ENCODE assay signal across 9 cellular contexts in the genomic region with DNA sequence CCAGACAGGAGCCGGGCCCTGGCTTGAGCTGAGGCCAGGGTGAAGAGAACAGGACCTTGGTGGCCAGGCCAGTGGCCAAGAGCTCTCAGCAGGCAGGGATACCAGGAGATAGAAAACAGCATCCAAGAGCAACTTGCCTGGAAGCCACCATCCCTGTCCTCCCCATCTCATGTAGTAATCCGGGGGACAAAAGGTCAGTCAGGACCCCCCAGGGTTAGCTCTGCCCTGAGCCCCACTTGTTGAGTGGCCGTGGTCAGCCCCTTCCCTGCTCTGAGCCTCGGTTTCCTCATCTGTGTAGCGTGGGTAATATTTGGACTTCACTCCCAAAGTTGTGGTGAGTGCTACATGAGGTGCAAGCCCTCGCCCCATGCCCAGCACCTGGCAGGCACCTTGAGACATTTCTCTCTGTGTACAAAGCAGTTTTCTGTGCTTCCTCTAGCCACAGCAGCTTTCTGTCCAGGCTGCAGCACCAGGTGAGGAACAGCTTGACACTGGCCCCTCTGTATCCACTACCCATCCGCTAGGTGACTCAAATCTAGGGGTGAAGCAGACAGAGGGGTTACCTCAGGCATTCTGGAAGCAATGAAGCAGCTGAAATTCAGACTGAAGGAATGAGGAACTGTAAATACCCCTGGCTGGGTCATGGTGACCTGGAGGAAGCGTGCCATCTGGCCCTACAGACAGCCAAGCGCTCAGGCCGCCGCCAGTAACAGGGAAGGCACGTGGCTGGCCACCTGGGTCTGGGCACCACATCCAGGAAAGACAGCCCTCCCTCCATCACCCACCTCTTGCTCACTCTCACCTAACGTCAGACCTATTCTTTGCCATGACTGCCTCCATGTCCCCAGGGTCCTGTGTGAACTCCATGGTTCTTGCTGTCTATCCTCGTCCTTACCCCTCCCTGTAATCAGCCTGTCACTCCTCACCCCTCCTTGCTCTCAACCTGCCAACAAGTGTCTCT. TPM values are rescaled to one million over a fixed set of nuclear protein-coding genes. Genes with fewer than 3 reads are reported as not detected.
DNase-seq lines count a peak whose midpoint lies in the region; TF ChIP-seq lines count a peak whose summit lies in the region.
"Had no signal": no experiment of that assay in that cellular context is flagged by ENCODE, and none has a peak within 500 bp of the region (broad histone marks: within the 10 kb centered on the region; RNA-seq: fewer than 3 reads in every experiment).

No MANE protein-coding gene starts in this region.

- no peak overlapping the region for H2BK15ac ChIP-seq in mesendoderm (replicated peaks; ENCODE audit: low read depth)

- no peak overlapping the region for H3K4ac ChIP-seq in mesendoderm (ENCODE audit: low read depth, low read length)

- H3K27ac Mint-ChIP-seq in neural crest cell (ENCODE audit: unreplicated experiment): peak overlapping the region; percentile 92
- no peak overlapping the region for H3K27ac Mint-ChIP-seq in chondrocyte (ENCODE audit: unreplicated experiment)

- no peak overlapping the region for H2BK5ac ChIP-seq in mesendoderm (ENCODE audit: low read length)

- TF ChIP-seq CTCF in C4-2B (conservative IDR thresholded peaks at IDR 0.05) (no peak), neural crest cell (conservative IDR thresholded peaks at IDR 0.05) (no peak), chondrocyte (IDR thresholded peaks at IDR 0.05) (no peak)

- H4K8ac ChIP-seq in mesendoderm (ENCODE audit: low read depth, low read length): no peak overlapping the region

- H3K4me1 ChIP-seq in mesendoderm (ENCODE audit: control insufficient read depth, low read depth, low read length): no peaks in the 10 kb centered on the region

- H3K4me3 Mint-ChIP-seq in neural crest cell: no peak overlapping the region
- H3K4me3 Mint-ChIP-seq in chondrocyte (ENCODE audit: unreplicated experiment): no peak overlapping the region

- no peak overlapping the region for H3K18ac ChIP-seq in mesendoderm (ENCODE audit: low read length)

- no peak overlapping the region for H2AK5ac ChIP-seq in mesendoderm (ENCODE audit: low read length)

- peak overlapping the region; percentile 29; the same call in 1 of the 2 replicates for H3K27ac ChIP-seq in C4-2B
- no peak overlapping the region for H3K27ac ChIP-seq in mesendoderm (ENCODE audit: low read depth, low read length)

- no peaks in the 10 kb centered on the region for H3K27me3 ChIP-seq in mesendoderm (ENCODE audit: insufficient read depth, low read length, poor library complexity)

- no peak overlapping the region for H3K4me2 ChIP-seq in mesendoderm (ENCODE audit: low read length)

- no peak overlapping the region for H3K4me3 ChIP-seq in mesendoderm (ENCODE audit: low read length)

- no peaks in the 10 kb centered on the region for H3K9me3 Mint-ChIP-seq in neural crest cell
- no peaks in the 10 kb centered on the region for H3K9me3 Mint-ChIP-seq in chondrocyte (ENCODE audit: low read depth)

- WGBS in mesendoderm (ENCODE audit: extremely low coverage, insufficient coverage, low lambda C conversion rate): no CpG with 5 or more reads among the region's 14 CpGs

- H3K56ac ChIP-seq in mesendoderm (ENCODE audit: low read length): no peak overlapping the region

- H3K4me1 Mint-ChIP-seq in neural crest cell: peaks cover 5% of the 10 kb centered on the region
- peaks cover 31% of the 10 kb centered on the region for H3K4me1 Mint-ChIP-seq in chondrocyte (ENCODE audit: low read depth)

- H3K23ac ChIP-seq in mesendoderm (ENCODE audit: low read length): no peak overlapping the region

- no peaks in the 10 kb centered on the region for H3K79me1 ChIP-seq in mesendoderm (ENCODE audit: low read length)

- H3K9ac ChIP-seq in mesendoderm (ENCODE audit: low read length): no peak overlapping the region

- no peaks in the 10 kb centered on the region for H3K36me3 ChIP-seq in mesendoderm (ENCODE audit: control insufficient read depth, insufficient read depth, low read length)

- DNase-seq in MV-4-11 (lab: John Stamatoyannopoulos, UW) (peak; percentile 80), cerebellum (ENCODE audit: low spot score) (peak; percentile 91), neural crest cell (ENCODE audit: low read depth, low spot score) (no peak), anterior cingulate cortex (lab: John Stamatoyannopoulos, UW) (no peak), NCI-H446 (lab: John Stamatoyannopoulos, UW) (no peak), chondrocyte (ENCODE audit: low spot score) (no peak), mesendoderm (no peak)
- DNase-seq: NCI-H526 had no signal

- no peak overlapping the region for H2BK120ac ChIP-seq in mesendoderm (ENCODE audit: low read depth, low read length)

- no peak overlapping the region for H4K5ac ChIP-seq in mesendoderm (ENCODE audit: low read length)

- H3K36me3 Mint-ChIP-seq in neural crest cell (ENCODE audit: low read depth): no peaks in the 10 kb centered on the region
- no peaks in the 10 kb centered on the region for H3K36me3 Mint-ChIP-seq in chondrocyte (ENCODE audit: low read depth)

- no peaks in the 10 kb centered on the region for H3K79me2 ChIP-seq in mesendoderm (ENCODE audit: control insufficient read depth, insufficient read depth, low read length)

- H3K27me3 Mint-ChIP-seq in neural crest cell (ENCODE audit: low read depth) (no peaks in the 10 kb centered on the region), chondrocyte (ENCODE audit: low read depth) (no peaks in the 10 kb centered on the region)

RNA-seq across cellular contexts. Expression of a gene that starts 6.7 kb away (rescaled TPM):
- 1.4 TPM for total RNA-seq in cerebellum
- total RNA-seq in neural crest cell: 8.1 and 8.6 TPM in 2 replicates
- 0.85 to 1.8 TPM (median 1.8 TPM) in 3 replicates for total RNA-seq in chondrocyte
- 2.4 TPM for polyA plus RNA-seq in mesendoderm (2013, experiment 1 of 2)
- 2.3 TPM for polyA plus RNA-seq in mesendoderm (2013, experiment 2 of 2)

RNA-seq across cellular contexts. Expression of a gene that starts 12.0 kb away (rescaled TPM):
- total RNA-seq in cerebellum (12.2 TPM), neural crest cell (37.0 and 38.8 TPM in 2 replicates), chondrocyte (13.6 to 21.2 TPM (median 20.9 TPM) in 3 replicates)
- polyA plus RNA-seq in mesendoderm (2013, experiment 1 of 2): 35.2 TPM
- polyA plus RNA-seq in mesendoderm (2013, experiment 2 of 2): 36.3 TPM

RNA-seq across cellular contexts. Expression of a gene that starts 35.6 kb away (rescaled TPM):
- total RNA-seq in cerebellum: 9.0 TPM
- total RNA-seq in neural crest cell: 22.8 and 22.9 TPM in 2 replicates
- total RNA-seq in chondrocyte: 15.1 to 20.1 TPM (median 15.2 TPM) in 3 replicates
- 5.3 TPM for polyA plus RNA-seq in mesendoderm (2013, experiment 1 of 2)
- 5.4 TPM for polyA plus RNA-seq in mesendoderm (2013, experiment 2 of 2)

RNA-seq across cellular contexts. Expression of a gene that starts 37.4 kb away (rescaled TPM):
- total RNA-seq in cerebellum: 15.8 TPM
- total RNA-seq in neural crest cell: 12.7 and 13.1 TPM in 2 replicates
- total RNA-seq in chondrocyte: 3.2 to 5.8 TPM (median 4.4 TPM) in 3 replicates
- 1.9 TPM for polyA plus RNA-seq in mesendoderm (2013, experiment 1 of 2)
- polyA plus RNA-seq in mesendoderm (2013, experiment 2 of 2): 1.9 TPM

Comparison
In these comparisons a context has a peak if more than half of its experiments do, and no peak if none do; other contexts are left out.
1. DNase-seq: peak in MV-4-11 (single experiment) and cerebellum (single experiment); none in neural crest cell (single experiment), anterior cingulate cortex (0 of 58), NCI-H446 (0 of 2), chondrocyte (single experiment) and mesendoderm (single experiment).